Comparison of ENCODE assay signal across 20 cellular contexts in genomic region chr7:53466396-53466795, GRCh38.
"Had no signal": no experiment of that assay in that cellular context is flagged by ENCODE, and none has a peak within 500 bp of the region (broad histone marks: within the 10 kb centered on the region; RNA-seq: fewer than 3 reads in every experiment).

No MANE protein-coding gene starts in this region.

- H3K4me3 ChIP-seq: esophagus muscularis mucosa, gastrocnemius medialis, prostate gland, right lobe of liver, spleen, thoracic aorta had no signal

- H3K36me3 ChIP-seq: esophagus muscularis mucosa, gastrocnemius medialis, prostate gland, right lobe of liver, spleen, thoracic aorta had no signal

- DNase-seq: effector memory CD4-positive, alpha-beta T cell; gastrocnemius medialis; islet precursor cell; mammary epithelial cell; naive thymus-derived CD4-positive, alpha-beta T cell; nephron progenitor cell; right lobe of liver; spleen; stimulated activated CD4-positive, alpha-beta T cell treated with anti-CD3 and anti-CD28 coated beads, Interleukin-15, amount 100 ng/mL, for 24 hours; stimulated activated CD4-positive, alpha-beta T cell treated with anti-CD3 and anti-CD28 coated beads, Interleukin-1b, Interleukin-23, amount 100 ng/mL, for 48 hours; stimulated activated CD4-positive, alpha-beta T cell treated with anti-CD3 and anti-CD28 coated beads, Interleukin-4, amount 100 ng/mL, for 24 hours; stimulated activated naive CD8-positive, alpha-beta T cell treated with anti-CD3 and anti-CD28 coated beads, Interleukin-15, amount 100 ng/mL, for 72 hours; trophoblast cell had no signal

- ATAC-seq: gastrocnemius medialis; left lobe of liver; naive thymus-derived CD4-positive, alpha-beta T cell; right lobe of liver; stimulated activated memory B cell treated with anti-CD40 and anti-IgM and Interleukin-4, amounts not matched to agents 10 μg/mL and 1 μg/mL and 100 μg/mL, for 72 hours; stimulated activated naive CD8-positive, alpha-beta T cell treated with anti-CD3 and anti-CD28 coated beads, Interleukin-15, amount 100 ng/mL, for 72 hours had no signal

- H3K27ac ChIP-seq: epithelial cell of prostate, esophagus muscularis mucosa, gastrocnemius medialis, parathyroid adenoma, prostate gland, right lobe of liver, spleen, thoracic aorta had no signal

- H3K4me1 ChIP-seq: esophagus muscularis mucosa, gastrocnemius medialis, parathyroid adenoma, prostate gland, right lobe of liver, spleen had no signal

- H3K27me3 ChIP-seq: esophagus muscularis mucosa, gastrocnemius medialis, right lobe of liver, spleen had no signal

- H3K9me3 ChIP-seq: esophagus muscularis mucosa, gastrocnemius medialis, prostate gland, right lobe of liver, thoracic aorta had no signal
